ENCODE assay signal across 10 cellular contexts in genomic region chr20:2871555-2872303, GRCh38. TPM values are rescaled to one million over a fixed set of nuclear protein-coding genes. Genes with fewer than 3 reads are reported as not detected.
DNase-seq lines count a peak whose midpoint lies in the region; ATAC-seq and TF ChIP-seq lines count a peak whose summit lies in the region.
"Had no signal": no experiment of that assay in that cellular context is flagged by ENCODE, and none has a peak within 500 bp of the region (broad histone marks: within the 10 kb centered on the region; RNA-seq: fewer than 3 reads in every experiment).

No MANE protein-coding gene starts in this region.

- DNase-seq in GM23338 (ENCODE audit: low spot score) (peak; percentile 13), globus pallidus (ENCODE audit: low spot score) (peak; percentile 11), GM03348 (ENCODE audit: low spot score) (no peak), NCI-H446 treated with DMSO at 0.1 percent for 48 hours (lab: John Stamatoyannopoulos, UW) (no peak), NCI-H1417 treated with DMSO at 0.1 percent for 48 hours (lab: John Stamatoyannopoulos, UW) (no peak)
- no peak for DNase-seq in activated CD4-positive, alpha-beta memory T cell treated with anti-CD3 and anti-CD28 coated beads for 36 hours

- H3K9ac ChIP-seq in skeletal muscle tissue (ENCODE audit: low read depth in 1 of 3, low read length in 3 of 3): peak overlapping the region; percentile 61 to 87 (median 78)

- no peak overlapping the region for H3K27ac Mint-ChIP-seq in GM23338
- peak overlapping the region; percentile 47 for H3K27ac Mint-ChIP-seq in activated CD4-positive, alpha-beta memory T cell treated with anti-CD3 and anti-CD28 coated beads for 36 hours

- TF ChIP-seq CTCF in GM23338 (conservative IDR thresholded peaks at IDR 0.05; ENCODE audit: low read depth in 2 of 2): no peak

- H3K9me3 Mint-ChIP-seq in GM23338: no peaks in the 10 kb centered on the region
- no peaks in the 10 kb centered on the region for H3K9me3 Mint-ChIP-seq in activated CD4-positive, alpha-beta memory T cell treated with anti-CD3 and anti-CD28 coated beads for 36 hours

- POLR2A ChIA-PET in activated CD4-positive, alpha-beta memory T cell treated with anti-CD3 and anti-CD28 coated beads for 36 hours (lab: Charles Lee): interaction anchor here (0.9 to 1.2 kb wide), 2 partner anchors 113 to 140 kb away, joined by 3 to 5 read pairs; no protein-coding TSS in a partner anchor

- H3K4me1 ChIP-seq in GM23338 (ENCODE audit: insufficient read depth) (peaks cover 5% of the 10 kb centered on the region), skeletal muscle tissue (ENCODE audit: control insufficient read depth in 3 of 3, insufficient read depth in 3 of 3, low read length in 3 of 3) (peaks cover 32 to 35% (median 32%) of the 10 kb centered on the region in 3 donors)

- peaks cover 29% of the 10 kb centered on the region for H3K79me2 ChIP-seq in GM23338 (replicated peaks; ENCODE audit: insufficient read depth)

- peaks cover 31% of the 10 kb centered on the region for H3K27me3 Mint-ChIP-seq in GM23338 (ENCODE audit: insufficient read depth, low read depth, poor library complexity)
- H3K27me3 Mint-ChIP-seq in activated CD4-positive, alpha-beta memory T cell treated with anti-CD3 and anti-CD28 coated beads for 36 hours: no peaks in the 10 kb centered on the region

- peaks cover 31% of the 10 kb centered on the region for H3K4me1 Mint-ChIP-seq in GM23338
- peaks cover 50% of the 10 kb centered on the region for H3K4me1 Mint-ChIP-seq in activated CD4-positive, alpha-beta memory T cell treated with anti-CD3 and anti-CD28 coated beads for 36 hours (ENCODE audit: low read depth)

- H3K27ac ChIP-seq in GM23338 (ENCODE audit: low read depth) (no peak overlapping the region), skeletal muscle tissue (ENCODE audit: low read depth, low read length) (peak overlapping the region; percentile 11)
- H3K27ac ChIP-seq: epithelial cell of prostate had no signal

- peak overlapping the region; percentile 100 for H2AFZ ChIP-seq in GM23338

- H3K36me3 ChIP-seq in GM23338 (ENCODE audit: insufficient read depth) (no peaks in the 10 kb centered on the region), skeletal muscle tissue (ENCODE audit: control insufficient read depth in 3 of 3, insufficient read depth in 3 of 3, low read length in 3 of 3) (peaks cover 1 to 5% (median 2%) of the 10 kb centered on the region in 3 donors)

- peaks cover 3% of the 10 kb centered on the region for H3K36me3 Mint-ChIP-seq in GM23338 (ENCODE audit: low read depth)
- H3K36me3 Mint-ChIP-seq in activated CD4-positive, alpha-beta memory T cell treated with anti-CD3 and anti-CD28 coated beads for 36 hours: peaks cover 17% of the 10 kb centered on the region

- intact Hi-C loops in activated CD4-positive, alpha-beta memory T cell treated with anti-CD3 and anti-CD28 coated beads for 36 hours (cut with micrococcal nuclease): loop anchor here (1.0 to 5.0 kb wide), 3 partner anchors 31 to 401 kb away; partner anchors contain the start of genes PCED1A, SNRPB and VPS16

- H3K4me2 ChIP-seq in GM23338: peak overlapping the region; percentile 99

- H3K4me3 Mint-ChIP-seq in GM23338: peak overlapping the region; percentile 91
- peak overlapping the region; percentile 90 for H3K4me3 Mint-ChIP-seq in activated CD4-positive, alpha-beta memory T cell treated with anti-CD3 and anti-CD28 coated beads for 36 hours

- H3K27me3 ChIP-seq in GM23338 (ENCODE audit: insufficient read depth) (peaks cover 28% of the 10 kb centered on the region), skeletal muscle tissue (ENCODE audit: control insufficient read depth in 3 of 3, insufficient read depth in 3 of 3, low read length in 3 of 3) (no peaks in the 10 kb centered on the region)

- H3K4me3 ChIP-seq in GM23338: peak overlapping the region; percentile 91
- H3K4me3 ChIP-seq in skeletal muscle tissue (ENCODE audit: low read length in 3 of 3): peak overlapping the region; percentile 81 to 93 (median 91)

- peaks cover 11% of the 10 kb centered on the region for H4K20me1 ChIP-seq in GM23338 (replicated peaks; ENCODE audit: insufficient read depth)

- ATAC-seq in GM23338 (peak; percentile 6), GM19328 (IDR thresholded peaks at IDR 0.05; ENCODE audit: unreplicated experiment) (no peak)

- no peaks in the 10 kb centered on the region for H3K9me2 ChIP-seq in GM23338 (ENCODE audit: insufficient read depth)

- no peaks in the 10 kb centered on the region for H3K9me3 ChIP-seq in skeletal muscle tissue (ENCODE audit: control insufficient read depth in 3 of 3, low read length in 3 of 3)

- CTCF ChIA-PET in activated CD4-positive, alpha-beta memory T cell treated with anti-CD3 and anti-CD28 coated beads for 36 hours (lab: Charles Lee): interaction anchor here (1.1 to 1.7 kb wide), 3 partner anchors 120 to 129 kb away, joined by 4 to 7 read pairs (median 6); no protein-coding TSS in a partner anchor

- 0 out of 2 replicates have a peak, but pooled peaks cover 5% of the 10 kb centered on the region for H3F3A ChIP-seq in GM23338 (replicated peaks; ENCODE audit: low read depth)

TF ChIP-seq in GM23338, 12 proteins besides CTCF, POLR2A, EP300 and RAD21 (continues in another document):
- TF ChIP-seq STAT1 (IDR thresholded peaks at IDR 0.05; ENCODE audit: unreplicated experiment) (no peak), EZH2 (IDR thresholded peaks at IDR 0.05; ENCODE audit: low read depth, unreplicated experiment) (no peak)

RNA-seq across cellular contexts. Expression of gene PTPRA, which starts 1.6 kb away (rescaled TPM):
- total RNA-seq in GM23338 (2014; rRNA removed; shearing (Covaris generic)): 37.8 and 43.9 TPM in 2 replicates
- 39.3 and 46.9 TPM in 2 replicates for polyA plus RNA-seq in GM23338 (2016; fragmentation: Nextera tagmentation; extraction: Ambion mirVana)
- 10 to 100 TPM; 61.1 to 62.8 TPM for total RNA-seq in activated CD4-positive, alpha-beta memory T cell treated with anti-CD3 and anti-CD28 coated beads for 36 hours
- 93.4 TPM for total RNA-seq in skeletal muscle tissue

RNA-seq across cellular contexts. Expression of gene VPS16, which starts 31.2 kb away (rescaled TPM):
- total RNA-seq in GM23338 (2014; rRNA removed; shearing (Covaris generic)): 17.7 and 20.4 TPM in 2 replicates
- polyA plus RNA-seq in GM23338 (2016; fragmentation: Nextera tagmentation; extraction: Ambion mirVana): 11.2 and 13.5 TPM in 2 replicates
- 10 to 100 TPM; 51.2 to 53.0 TPM for total RNA-seq in activated CD4-positive, alpha-beta memory T cell treated with anti-CD3 and anti-CD28 coated beads for 36 hours
- total RNA-seq in skeletal muscle tissue: 28.2 TPM

RNA-seq across cellular contexts. Expression of gene PCED1A, which starts 31.3 kb away (rescaled TPM):
- 8.9 and 9.9 TPM in 2 replicates for total RNA-seq in GM23338 (2014; rRNA removed; shearing (Covaris generic))
- 5.0 and 5.3 TPM in 2 replicates for polyA plus RNA-seq in GM23338 (2016; fragmentation: Nextera tagmentation; extraction: Ambion mirVana)
- 10 to 100 TPM; 37.0 to 40.0 TPM for total RNA-seq in activated CD4-positive, alpha-beta memory T cell treated with anti-CD3 and anti-CD28 coated beads for 36 hours
- total RNA-seq in skeletal muscle tissue: 9.4 TPM

RNA-seq across cellular contexts. Expression of gene TMEM239, which starts 55.6 kb away (rescaled TPM):
- not detected in 2 replicates for total RNA-seq in GM23338 (2014; rRNA removed; shearing (Covaris generic))
- not detected in 2 replicates for polyA plus RNA-seq in GM23338 (2016; fragmentation: Nextera tagmentation; extraction: Ambion mirVana)
- total RNA-seq in activated CD4-positive, alpha-beta memory T cell treated with anti-CD3 and anti-CD28 coated beads for 36 hours: not detected
- total RNA-seq in skeletal muscle tissue: not detected
- total RNA-seq: RPMI7951 had no signal

RNA-seq across cellular contexts. Expression of gene C20orf141, which starts 56.9 kb away (rescaled TPM):
- not detected in 2 replicates for total RNA-seq in GM23338 (2014; rRNA removed; shearing (Covaris generic))
- not detected in 2 replicates for polyA plus RNA-seq in GM23338 (2016; fragmentation: Nextera tagmentation; extraction: Ambion mirVana)
- not detected for total RNA-seq in activated CD4-positive, alpha-beta memory T cell treated with anti-CD3 and anti-CD28 coated beads for 36 hours
- total RNA-seq in skeletal muscle tissue: not detected
- total RNA-seq: RPMI7951 had no signal

Comparison
In these comparisons a context has a peak if more than half of its experiments do, and no peak if none do; other contexts are left out.
1. DNase-seq: peak in GM23338 (single experiment) and globus pallidus (single experiment); none in activated CD4-positive, alpha-beta memory T cell treated with anti-CD3 and anti-CD28 coated beads for 36 hours (single experiment), GM03348 (single experiment), NCI-H446 treated with DMSO at 0.1 percent for 48 hours (single experiment) and NCI-H1417 treated with DMSO at 0.1 percent for 48 hours (single experiment).